8 cellular contexts compared by ENCODE assay signal in genomic region chr19:36417752-36418286, GRCh38.
A peak's percentile ranks its signal among the peaks of the same experiment; 100 is the strongest.
DNase-seq lines count a peak whose midpoint lies in the region; ATAC-seq lines count a peak whose summit lies in the region.

No MANE protein-coding gene starts in this region.

- H3K27ac ChIP-seq in BLaER1 (peak overlapping the region; percentile 94), KOPT-K1 (ENCODE audit: low read depth, low read length, poor library complexity, severe bottlenecking) (peak overlapping the region; percentile 83), caudate nucleus (ENCODE audit: low read depth, low read length) (peak overlapping the region; percentile 77), muscle layer of duodenum (ENCODE audit: low read length) (peak overlapping the region; percentile 45)

- H3K4me3 ChIP-seq in BLaER1 (peak overlapping the region; percentile 88), muscle layer of duodenum (ENCODE audit: low read depth in 1 of 2, low read length in 2 of 2) (peak overlapping the region; percentile 68 to 77)

- H3K9me3 ChIP-seq in BLaER1 (peaks cover 61% of the 10 kb centered on the region), KOPT-K1 (ENCODE audit: insufficient read depth, low read length, poor library complexity, severe bottlenecking) (peaks cover 38% of the 10 kb centered on the region), muscle layer of duodenum (ENCODE audit: control insufficient read depth in 1 of 2, low read length in 2 of 2) (no peaks in the 10 kb centered on the region)

- DNase-seq in caudate nucleus (lab: John Stamatoyannopoulos, UW) = peak in 10 of 61 donors; percentile 1 to 62 (median 52)
- no peak for DNase-seq in MV-4-11 (lab: John Stamatoyannopoulos, UW)
- DNase-seq in HK-2 (ENCODE audit: unreplicated experiment) = no peak

- H3K4me1 ChIP-seq in BLaER1 = peaks cover 18% of the 10 kb centered on the region
- H3K4me1 ChIP-seq in muscle layer of duodenum (ENCODE audit: control insufficient read depth in 1 of 2, insufficient read depth in 2 of 2, low read length in 2 of 2) = peaks cover 0 to 15% of the 10 kb centered on the region in 2 donors

- peaks cover 39% of the 10 kb centered on the region for H3K36me3 ChIP-seq in BLaER1
- H3K36me3 ChIP-seq in KOPT-K1 (ENCODE audit: insufficient read depth, low read length) = peaks cover 36% of the 10 kb centered on the region
- H3K36me3 ChIP-seq in muscle layer of duodenum (ENCODE audit: control insufficient read depth in 1 of 2, insufficient read depth in 2 of 2, low read length in 2 of 2) = peaks cover 0 to 12% of the 10 kb centered on the region in 2 donors

- H4K20me1 ChIP-seq in BLaER1 = no peaks in the 10 kb centered on the region

- no peaks in the 10 kb centered on the region for H3K27me3 ChIP-seq in BLaER1
- H3K27me3 ChIP-seq in muscle layer of duodenum (ENCODE audit: low read depth, low read length) = peaks cover 6% of the 10 kb centered on the region

- H3K9ac ChIP-seq in BLaER1 = peak overlapping the region; percentile 91

- H3K4me2 ChIP-seq in BLaER1 = peak overlapping the region; percentile 92

- ATAC-seq in HG02884 (IDR thresholded peaks at IDR 0.05; ENCODE audit: unreplicated experiment) (no peak), GM19455 (IDR thresholded peaks at IDR 0.05; ENCODE audit: unreplicated experiment) (no peak)
